In genomic region chr17:69575346-69575761, GRCh38 we compare ENCODE assay signal across 12 cellular contexts.
DNase-seq lines count a peak whose midpoint lies in the region; ATAC-seq and TF ChIP-seq lines count a peak whose summit lies in the region.
"Had no signal": no experiment of that assay in that cellular context is flagged by ENCODE, and none has a peak within 500 bp of the region (broad histone marks: within the 10 kb centered on the region; RNA-seq: fewer than 3 reads in every experiment).

No MANE protein-coding gene starts in this region.

- H3K36me3 ChIP-seq in ACC112 (ENCODE audit: insufficient read depth, low read length) (no peaks in the 10 kb centered on the region), HEK293 (ENCODE audit: control insufficient read depth in 2 of 2, insufficient read depth in 1 of 2, low read length in 2 of 2) (no peaks in the 10 kb centered on the region), WERI-Rb-1 (no peaks in the 10 kb centered on the region)

- H3K9me3 ChIP-seq in HEK293 (ENCODE audit: control insufficient read depth, insufficient read depth, low read depth, low read length), result no peaks in the 10 kb centered on the region
- H3K9me3 ChIP-seq in WERI-Rb-1 (ENCODE audit: severe bottlenecking), result no peaks in the 10 kb centered on the region

- DNase-seq in WERI-Rb-1 (peak; percentile 11), left kidney (ENCODE audit: low read depth, low spot score) (peak; percentile 33), NCI-H774 (lab: John Stamatoyannopoulos, UW) (no peak)
- DNase-seq: activated CD8-positive, alpha-beta T cell treated with anti-CD3 and anti-CD28 coated beads, Interleukin-2, amount 10 ng/mL, durations not matched to agents 7 days and 5 days; GDM1; NCI-H1694; occipital lobe had no signal

- no peaks in the 10 kb centered on the region for H3K79me2 ChIP-seq in ACC112 (ENCODE audit: control insufficient read depth, insufficient read depth, low read length, unreplicated experiment)

- H2AFZ ChIP-seq in ACC112 (ENCODE audit: low read length, unreplicated experiment), result no peak overlapping the region

- POLR2A ChIA-PET in HEK293 (lab: Yijun Ruan, JAX), result no interaction called here

- no peak for TF ChIP-seq CTCF in HEK293 (tag by site-specific recombination; IDR thresholded peaks at IDR 0.05)
- TF ChIP-seq CTCF in WERI-Rb-1 (IDR thresholded peaks at IDR 0.05; ENCODE audit: low read depth, low read length), result no peak

- CTCF ChIA-PET in HEK293 (lab: Yijun Ruan, JAX), result interaction anchor here (0.8 to 4.2 kb wide), 5 partner anchors 9 to 977 kb away, joined by 3 to 25 read pairs (median 4); no protein-coding TSS in a partner anchor

- peak overlapping the region; percentile 61 for H3K27ac ChIP-seq in ACC112 (ENCODE audit: low read depth, low read length)
- H3K27ac ChIP-seq in HEK293 (ENCODE audit: extremely low read depth, low read depth, low read length), result peak overlapping the region; percentile 25; the same call in 1 of the 2 replicates
- no peak overlapping the region for H3K27ac ChIP-seq in WERI-Rb-1

- ATAC-seq in HG03469 (IDR thresholded peaks at IDR 0.05; ENCODE audit: unreplicated experiment), result no peak
- ATAC-seq in GM18873 (IDR thresholded peaks at IDR 0.05; ENCODE audit: low FRiP score, unreplicated experiment), result no peak
- no peak for ATAC-seq in HG03432 (IDR thresholded peaks at IDR 0.05; ENCODE audit: unreplicated experiment)
- ATAC-seq: activated CD8-positive, alpha-beta T cell treated with anti-CD3 and anti-CD28 coated beads, Interleukin-2, amount 10 ng/mL, durations not matched to agents 7 days and 5 days had no signal

- H3K4me1 ChIP-seq in ACC112 (ENCODE audit: control insufficient read depth, insufficient read depth, low read length, unreplicated experiment), result peaks cover 23% of the 10 kb centered on the region
- H3K4me1 ChIP-seq in HEK293 (ENCODE audit: control insufficient read depth, insufficient read depth, low read length), result peaks cover 26% of the 10 kb centered on the region

- peak overlapping the region; percentile 11; the same call in 1 of the 2 replicates for H3K4me3 ChIP-seq in ACC112 (ENCODE audit: low read depth, low read length)
- no peak overlapping the region for H3K4me3 ChIP-seq in HEK293 (ENCODE audit: low read depth, low read length)
- no peak overlapping the region for H3K4me3 ChIP-seq in WERI-Rb-1 (ENCODE audit: low read depth, low read length)

- H3K27me3 ChIP-seq in ACC112 (ENCODE audit: insufficient read depth, low read length), result no peaks in the 10 kb centered on the region
- no peaks in the 10 kb centered on the region for H3K27me3 ChIP-seq in WERI-Rb-1 (ENCODE audit: insufficient read depth, low read depth, severe bottlenecking)

TF ChIP-seq in HEK293, 187 proteins besides CTCF, POLR2A, EP300 and RAD21 (continues in another document):
- TF ChIP-seq OSR2 (tag by site-specific recombination; IDR thresholded peaks at IDR 0.05) (peak; percentile 77), ZNF132 (tag by site-specific recombination; IDR thresholded peaks at IDR 0.05; ENCODE audit: borderline replicate concordance) (no peak), PRDM4 (tag by site-specific recombination; IDR thresholded peaks at IDR 0.05) (no peak), ZNF211 (tag by site-specific recombination; IDR thresholded peaks at IDR 0.05; ENCODE audit: low read depth) (no peak), ZBTB21 (tag by site-specific recombination; IDR thresholded peaks at IDR 0.05) (peak; percentile 48; the same call in 1 of the 2 replicates), PRDM10 (tag by site-specific recombination; IDR thresholded peaks at IDR 0.05) (0 out of 2 replicates have a peak, but pooled peaks have one; percentile 11), REPIN1 (tag by site-specific recombination; IDR thresholded peaks at IDR 0.05; ENCODE audit: low read depth) (no peak), ZEB2 (tag by site-specific recombination; IDR thresholded peaks at IDR 0.05) (peak; percentile 73; the same call in 1 of the 2 replicates), ZNF747 (tag by site-specific recombination; IDR thresholded peaks at IDR 0.05) (no peak), ZNF18 (tag by site-specific recombination; IDR thresholded peaks at IDR 0.05) (no peak), ZNF658 (tag by site-specific recombination; IDR thresholded peaks at IDR 0.05) (no peak), MZF1 (tag by site-specific recombination; IDR thresholded peaks at IDR 0.05; ENCODE audit: borderline replicate concordance) (peak; percentile 80; the same call in 1 of the 2 replicates), ZSCAN30 (tag by site-specific recombination; IDR thresholded peaks at IDR 0.05) (no peak), ZNF76 (tag by site-specific recombination; IDR thresholded peaks at IDR 0.05; ENCODE audit: borderline replicate concordance, low read depth) (no peak), ZNF266 (tag by site-specific recombination; IDR thresholded peaks at IDR 0.05; ENCODE audit: low read depth) (no peak), ZNF10 (tag by site-specific recombination; IDR thresholded peaks at IDR 0.05) (no peak), MYNN (tag by site-specific recombination; IDR thresholded peaks at IDR 0.05; ENCODE audit: borderline replicate concordance) (no peak), ZNF350 (tag by site-specific recombination; IDR thresholded peaks at IDR 0.05) (0 out of 2 replicates have a peak, but pooled peaks have one; percentile 8), ZNF239 (tag by site-specific recombination; IDR thresholded peaks at IDR 0.05) (no peak), ZNF221 (tag by site-specific recombination; IDR thresholded peaks at IDR 0.05; ENCODE audit: borderline replicate concordance) (no peak), ZFP37 (tag by site-specific recombination; IDR thresholded peaks at IDR 0.05) (no peak), ZNF843 (tag by site-specific recombination; IDR thresholded peaks at IDR 0.05) (peak; percentile 44; the same call in 1 of the 2 replicates), ZNF629 (tag by site-specific recombination; IDR thresholded peaks at IDR 0.05) (peak; percentile 36; the same call in 1 of the 2 replicates), GLIS1 (tag by site-specific recombination; IDR thresholded peaks at IDR 0.05) (0 out of 2 replicates have a peak, but pooled peaks have one; percentile 14), KLF8 (tag by site-specific recombination; IDR thresholded peaks at IDR 0.05) (peak; percentile 56), EGR2 (tag by site-specific recombination; IDR thresholded peaks at IDR 0.05; ENCODE audit: low read depth) (no peak)
